In genomic region chr11:23767576-23767975, GRCh38 we compare ENCODE assay signal across 26 cellular contexts.
"Had no signal": no experiment of that assay in that cellular context is flagged by ENCODE, and none has a peak within 500 bp of the region (broad histone marks: within the 10 kb centered on the region; RNA-seq: fewer than 3 reads in every experiment).

No MANE protein-coding gene starts in this region.

- H3K36me3 ChIP-seq: heart right ventricle, left lung, neural progenitor cell, stomach, thyroid gland, vagina had no signal

- H3K27me3 ChIP-seq: dorsolateral prefrontal cortex, heart right ventricle, left lung, neural progenitor cell, stomach, thyroid gland, vagina had no signal

- H3K4me1 ChIP-seq: heart right ventricle, left lung, neural progenitor cell, parathyroid adenoma, stomach, thyroid gland, vagina had no signal

- DNase-seq: dorsolateral prefrontal cortex; effector CD4-positive, alpha-beta T cell; foreskin melanocyte; glutamatergic neuron; heart right ventricle; hippocampal formation; left cardiac atrium; left lung; mesendoderm; midbrain; naive thymus-derived CD4-positive, alpha-beta T cell; stimulated activated CD4-positive, alpha-beta T cell treated with anti-CD3 and anti-CD28 coated beads, Interleukin-2, amount 100 ng/mL, for 24 hours; stimulated activated CD4-positive, alpha-beta T cell treated with anti-CD3 and anti-CD28 coated beads, Interleukin-4, amount 100 ng/mL, for 24 hours; stimulated activated naive CD4-positive, alpha-beta T cell treated with Interleukin-2 at 50 U/mL for 16 hours; stomach; thyroid gland; trophoblast cell had no signal

- H3K79me2 ChIP-seq: parathyroid adenoma had no signal

- H3K27ac ChIP-seq: dorsolateral prefrontal cortex, epithelial cell of prostate, heart right ventricle, left lung, neural progenitor cell, parathyroid adenoma, stomach, thyroid gland, vagina had no signal

- H3K4me3 ChIP-seq: dorsolateral prefrontal cortex, heart right ventricle, left lung, neural progenitor cell, stomach, thyroid gland, vagina had no signal

- H3K27me3 Mint-ChIP-seq: naive thymus-derived CD4-positive, alpha-beta T cell; progenitor cell of endocrine pancreas had no signal

- H3K4me3 Mint-ChIP-seq: naive thymus-derived CD4-positive, alpha-beta T cell; nephron; neural progenitor cell; stimulated activated effector memory CD8-positive, alpha-beta T cell treated with anti-CD3 and anti-CD28 coated beads, Interleukin-12 subunit alpha, Interleukin-12 subunit beta, amount 100 ng/mL, for 72 hours had no signal

- H2AFZ ChIP-seq: neural progenitor cell, parathyroid adenoma had no signal

- H3K36me3 Mint-ChIP-seq: naive thymus-derived CD4-positive, alpha-beta T cell; neural progenitor cell; stimulated activated effector memory CD8-positive, alpha-beta T cell treated with anti-CD3 and anti-CD28 coated beads, Interleukin-12 subunit alpha, Interleukin-12 subunit beta, amount 100 ng/mL, for 72 hours had no signal

- H3K9ac ChIP-seq: neural progenitor cell, parathyroid adenoma had no signal

- H3K9me3 ChIP-seq: thyroid gland had no signal

- H3K4me2 ChIP-seq: neural progenitor cell had no signal

- H3K4me1 Mint-ChIP-seq: naive thymus-derived CD4-positive, alpha-beta T cell; nephron; neural progenitor cell; stimulated activated effector memory CD8-positive, alpha-beta T cell treated with anti-CD3 and anti-CD28 coated beads, Interleukin-12 subunit alpha, Interleukin-12 subunit beta, amount 100 ng/mL, for 72 hours had no signal

- ATAC-seq: esophagus mucosa; heart right ventricle; left cardiac atrium; left lung; naive thymus-derived CD4-positive, alpha-beta T cell; sciatic nerve; stimulated activated effector memory CD8-positive, alpha-beta T cell treated with anti-CD3 and anti-CD28 coated beads, Interleukin-12 subunit alpha, Interleukin-12 subunit beta, amount 100 ng/mL, for 72 hours had no signal

- H3K27ac Mint-ChIP-seq: naive thymus-derived CD4-positive, alpha-beta T cell; nephron; neural progenitor cell; progenitor cell of endocrine pancreas; stimulated activated effector memory CD8-positive, alpha-beta T cell treated with anti-CD3 and anti-CD28 coated beads, Interleukin-12 subunit alpha, Interleukin-12 subunit beta, amount 100 ng/mL, for 72 hours had no signal
